Comparison of ENCODE assay signal across 8 cellular contexts in the genomic region with DNA sequence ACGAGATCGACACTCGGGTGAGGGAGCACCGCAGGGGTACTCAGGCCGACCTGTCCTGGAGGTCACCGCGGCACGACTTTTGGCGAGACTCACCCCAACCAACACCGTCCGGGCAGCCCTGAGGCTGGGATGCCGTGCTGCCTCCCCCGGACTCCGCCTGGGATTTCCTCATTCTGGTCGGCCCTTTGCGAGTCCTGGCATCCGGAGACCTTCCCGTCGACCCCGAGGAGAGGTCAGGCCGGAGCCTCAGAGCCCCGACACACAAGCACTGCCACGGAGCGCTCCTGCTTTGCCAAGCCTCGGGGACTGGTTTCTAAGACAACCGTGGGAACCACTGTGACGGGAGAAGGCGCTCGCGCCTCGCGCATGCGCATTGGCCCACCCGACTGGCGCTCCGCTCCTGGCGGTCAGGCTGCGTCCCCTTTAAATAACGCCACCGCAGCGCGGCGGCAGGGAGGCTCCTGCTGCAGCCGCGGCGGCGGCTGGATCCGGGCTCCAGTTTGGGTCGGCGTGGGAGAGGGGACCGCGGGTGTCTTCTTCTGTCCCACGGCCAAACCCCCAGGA.
A peak's percentile ranks its signal among the peaks of the same experiment; 100 is the strongest.
DNase-seq lines count a peak whose midpoint lies in the region; ATAC-seq and TF ChIP-seq lines count a peak whose summit lies in the region.
"Not testable (repeated sequence)": the region's sequence is repeated elsewhere in the genome, so short reads cannot be mapped to it uniquely, and the experiment has no call there.

No MANE protein-coding gene starts in this region.

- in situ Hi-C loops in brain microvascular endothelial cell (cut with HindIII; ENCODE audit: low pct_ligation_motif_present, low sequenced_read_pairs): not testable (repeated sequence)

- peaks cover 31 to 66% (median 44%) of the 10 kb centered on the region in 4 donors for H3K4me1 ChIP-seq in upper lobe of left lung

- H3K36me3 ChIP-seq in brain microvascular endothelial cell (replicated peaks); upper lobe of left lung: not testable (repeated sequence)

- H3K4me3 Mint-ChIP-seq in activated B cell treated with CpG ODN at 0.5 μM for 24 hours: peak overlapping the region; percentile 72

- POLR2A ChIA-PET in activated B cell treated with CpG ODN at 0.5 μM for 24 hours (lab: Charles Lee): not testable (repeated sequence)

- not testable (repeated sequence) for TF ChIP-seq POLR2A in upper lobe of left lung (IDR thresholded peaks at IDR 0.05)

- intact Hi-C loops in activated B cell treated with CpG ODN at 0.5 μM for 24 hours (cut with micrococcal nuclease): not testable (repeated sequence)

- DNase-seq in GM12865 (ENCODE audit: low read depth) (peak; percentile 90), NCI-H446 treated with DMSO at 0.1 percent for 48 hours (lab: John Stamatoyannopoulos, UW) (peak; percentile 86), activated B cell treated with CpG ODN at 0.5 μM for 24 hours (peak; percentile 73), brain microvascular endothelial cell (peak; percentile 88), renal cortical epithelial cell (ENCODE audit: low read depth) (peak; percentile 65), upper lobe of left lung (peak; percentile 89 to 99)

- not testable (repeated sequence) for H3K36me3 Mint-ChIP-seq in activated B cell treated with CpG ODN at 0.5 μM for 24 hours (ENCODE audit: low read depth)

- not testable (repeated sequence) for H3K9me3 ChIP-seq in upper lobe of left lung

- not testable (repeated sequence) for H3K27ac ChIP-seq in brain microvascular endothelial cell
- H3K27ac ChIP-seq in upper lobe of left lung: peak overlapping the region in 1 of 4 donors; percentile 45

- ATAC-seq in HG03354 (IDR thresholded peaks at IDR 0.05; ENCODE audit: poor library complexity, severe bottlenecking, unreplicated experiment) (peak; percentile 47), activated B cell treated with CpG ODN at 0.5 μM for 24 hours (ENCODE audit: low read depth) (peak; percentile 29), upper lobe of left lung (ENCODE audit: low FRiP score in 2 of 2) (peak in 1 of 2 donors; percentile 64)

- H3K9me3 Mint-ChIP-seq in activated B cell treated with CpG ODN at 0.5 μM for 24 hours: not testable (repeated sequence)

- peaks cover 52% of the 10 kb centered on the region for H3K4me1 Mint-ChIP-seq in activated B cell treated with CpG ODN at 0.5 μM for 24 hours

- H3K27ac Mint-ChIP-seq in activated B cell treated with CpG ODN at 0.5 μM for 24 hours: not testable (repeated sequence)

- not testable (repeated sequence) for TF ChIP-seq EP300 in upper lobe of left lung (IDR thresholded peaks at IDR 0.05)

- H3K4me3 ChIP-seq in GM12865 (ENCODE audit: low read depth, low read length): peak overlapping the region; percentile 39
- peak overlapping the region; percentile 48 for H3K4me3 ChIP-seq in brain microvascular endothelial cell (ENCODE audit: low read depth, low read length)
- peak overlapping the region; percentile 41 for H3K4me3 ChIP-seq in iPS-11a (ENCODE audit: low read depth, low read length)
- peak overlapping the region; percentile 1 to 54 (median 48) for H3K4me3 ChIP-seq in upper lobe of left lung

- 0% methylated on average over 10 to 14 of the region's 53 CpGs for WGBS in upper lobe of left lung, 2 donors

- H3K27me3 ChIP-seq in brain microvascular endothelial cell (replicated peaks); upper lobe of left lung: not testable (repeated sequence)

- peaks cover 69% of the 10 kb centered on the region for H3K27me3 Mint-ChIP-seq in activated B cell treated with CpG ODN at 0.5 μM for 24 hours

- CTCF ChIA-PET in activated B cell treated with CpG ODN at 0.5 μM for 24 hours (lab: Charles Lee): interaction anchor here (0.6 kb wide), 1 partner anchor 700 kb away, joined by 3 read pairs; no protein-coding TSS in a partner anchor

- TF ChIP-seq CTCF in GM12865 (IDR thresholded peaks at IDR 0.05; ENCODE audit: insufficient read depth, low read depth, low read length, missing control alignments); activated B cell treated with CpG ODN at 0.5 μM for 24 hours (IDR thresholded peaks at IDR 0.05): not testable (repeated sequence)
- peak; percentile 12 for TF ChIP-seq CTCF in brain microvascular endothelial cell (IDR thresholded peaks at IDR 0.05; ENCODE audit: low read depth, low read length, missing control alignments)
- peak in 2 of 6 experiments; percentile 21 to 46 for TF ChIP-seq CTCF in upper lobe of left lung (IDR thresholded peaks at IDR 0.05)
